Comparison of ENCODE assay signal across 8 cellular contexts in the genomic region with DNA sequence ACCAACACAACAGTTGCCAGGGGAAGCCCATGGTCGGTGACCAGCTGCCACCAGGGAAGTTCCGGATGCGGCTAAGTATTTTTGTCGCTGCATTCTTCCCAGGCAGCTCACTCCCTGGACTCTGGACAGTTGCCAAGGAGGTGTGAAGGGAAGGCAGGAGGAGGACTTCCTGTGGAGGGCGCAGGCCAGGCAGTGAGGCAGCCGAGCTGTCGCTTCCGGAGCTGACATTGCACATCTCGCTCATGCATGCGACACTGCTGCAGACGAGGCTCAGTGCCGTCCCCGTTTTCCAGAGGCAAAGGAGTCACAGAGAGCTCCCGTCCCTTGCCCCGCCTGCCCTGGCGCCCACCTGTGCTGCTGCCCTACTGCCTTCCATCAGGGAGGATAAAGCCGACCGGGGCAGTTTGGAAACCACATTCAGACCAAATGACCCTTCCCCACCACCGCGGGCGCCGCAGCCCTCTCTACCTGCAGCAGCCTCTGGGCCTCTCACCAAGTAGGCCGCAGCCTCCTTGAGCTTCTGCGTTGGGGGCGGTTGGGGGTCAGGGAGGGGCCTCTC.
DNase-seq lines count a peak whose midpoint lies in the region; ATAC-seq and TF ChIP-seq lines count a peak whose summit lies in the region.

No MANE protein-coding gene starts in this region.

- H3K4me1 Mint-ChIP-seq in activated B cell treated with CpG ODN at 0.5 μM for 24 hours = peaks cover 8% of the 10 kb centered on the region
- peaks cover 22% of the 10 kb centered on the region for H3K4me1 Mint-ChIP-seq in stimulated activated naive CD8-positive, alpha-beta T cell treated with anti-CD3 and anti-CD28 coated beads, Interleukin-15, amount 100 ng/mL, for 72 hours

- H3K27me3 Mint-ChIP-seq in activated B cell treated with CpG ODN at 0.5 μM for 24 hours = peaks cover 64% of the 10 kb centered on the region
- peaks cover 70% of the 10 kb centered on the region for H3K27me3 Mint-ChIP-seq in stimulated activated naive CD8-positive, alpha-beta T cell treated with anti-CD3 and anti-CD28 coated beads, Interleukin-15, amount 100 ng/mL, for 72 hours

- no peaks in the 10 kb centered on the region for H3K9me3 Mint-ChIP-seq in activated B cell treated with CpG ODN at 0.5 μM for 24 hours
- no peaks in the 10 kb centered on the region for H3K9me3 Mint-ChIP-seq in stimulated activated naive CD8-positive, alpha-beta T cell treated with anti-CD3 and anti-CD28 coated beads, Interleukin-15, amount 100 ng/mL, for 72 hours

- no peak overlapping the region for H3K27ac Mint-ChIP-seq in activated B cell treated with CpG ODN at 0.5 μM for 24 hours
- peak overlapping the region in 1 of 2 donors; percentile 50 for H3K27ac Mint-ChIP-seq in stimulated activated naive CD8-positive, alpha-beta T cell treated with anti-CD3 and anti-CD28 coated beads, Interleukin-15, amount 100 ng/mL, for 72 hours

- no peak for TF ChIP-seq CTCF in activated B cell treated with CpG ODN at 0.5 μM for 24 hours (IDR thresholded peaks at IDR 0.05)

- CTCF ChIA-PET in activated B cell treated with CpG ODN at 0.5 μM for 24 hours (lab: Charles Lee) = no interaction called here

- H3K36me3 Mint-ChIP-seq in activated B cell treated with CpG ODN at 0.5 μM for 24 hours (ENCODE audit: low read depth) = no peaks in the 10 kb centered on the region

- intact Hi-C loops in Right ventricle myocardium superior (cut with DNase I) (no loop called here), Right ventricle myocardium inferior (cut with DNase I) (no loop called here), activated B cell treated with CpG ODN at 0.5 μM for 24 hours (cut with micrococcal nuclease) (no loop called here)

- H3K4me3 Mint-ChIP-seq in activated B cell treated with CpG ODN at 0.5 μM for 24 hours = peak overlapping the region; percentile 38
- H3K4me3 Mint-ChIP-seq in stimulated activated naive CD8-positive, alpha-beta T cell treated with anti-CD3 and anti-CD28 coated beads, Interleukin-15, amount 100 ng/mL, for 72 hours = peak overlapping the region in 1 of 2 donors; percentile 54

- POLR2A ChIA-PET in activated B cell treated with CpG ODN at 0.5 μM for 24 hours (lab: Charles Lee) = no interaction called here

- ATAC-seq in Right ventricle myocardium superior (ENCODE audit: poor library complexity) = peak; percentile 42
- no peak for ATAC-seq in Right ventricle myocardium inferior
- no peak for ATAC-seq in activated B cell treated with CpG ODN at 0.5 μM for 24 hours (ENCODE audit: low read depth)
- peak; percentile 39 for ATAC-seq in stimulated activated naive CD8-positive, alpha-beta T cell treated with anti-CD3 and anti-CD28 coated beads, Interleukin-15, amount 100 ng/mL, for 72 hours
- no peak for ATAC-seq in HG03025 (IDR thresholded peaks at IDR 0.05; ENCODE audit: low FRiP score, unreplicated experiment)
- no peak for ATAC-seq in GM18867 (IDR thresholded peaks at IDR 0.05; ENCODE audit: unreplicated experiment)

- peak; percentile 62 for DNase-seq in Right ventricle myocardium superior
- DNase-seq in Right ventricle myocardium inferior (ENCODE audit: missing footprints) = no peak
- no peak for DNase-seq in activated B cell treated with CpG ODN at 0.5 μM for 24 hours
- peak; percentile 80 for DNase-seq in hepatic stellate cell (ENCODE audit: low spot score)
- no peak for DNase-seq in stimulated activated naive CD8-positive, alpha-beta T cell treated with anti-CD3 and anti-CD28 coated beads, Interleukin-15, amount 100 ng/mL, for 72 hours
- no peak for DNase-seq in effector CD8-positive, alpha-beta T cell (lab: John Stamatoyannopoulos, UW)

Comparison
In these comparisons a context has a peak if more than half of its experiments do, and no peak if none do; other contexts are left out.
1. ATAC-seq: peak in Right ventricle myocardium superior (single experiment) and stimulated activated naive CD8-positive, alpha-beta T cell treated with anti-CD3 and anti-CD28 coated beads, Interleukin-15, amount 100 ng/mL, for 72 hours (single experiment); none in Right ventricle myocardium inferior (single experiment), activated B cell treated with CpG ODN at 0.5 μM for 24 hours (single experiment), HG03025 (single experiment) and GM18867 (single experiment).
2. DNase-seq: peak in Right ventricle myocardium superior (single experiment) and hepatic stellate cell (single experiment); none in Right ventricle myocardium inferior (single experiment), activated B cell treated with CpG ODN at 0.5 μM for 24 hours (single experiment), stimulated activated naive CD8-positive, alpha-beta T cell treated with anti-CD3 and anti-CD28 coated beads, Interleukin-15, amount 100 ng/mL, for 72 hours (0 of 2) and effector CD8-positive, alpha-beta T cell (single experiment).